ENCODE assay signal across 1 cellular context in genomic region chrY:7557675-7558074, GRCh38.
TF ChIP-seq lines count a peak whose summit lies in the region.

No MANE protein-coding gene starts in this region.

TF ChIP-seq in GM23338, 12 proteins besides CTCF, POLR2A, EP300 and RAD21 (continued from another document):
- TF ChIP-seq, protein P1, sequence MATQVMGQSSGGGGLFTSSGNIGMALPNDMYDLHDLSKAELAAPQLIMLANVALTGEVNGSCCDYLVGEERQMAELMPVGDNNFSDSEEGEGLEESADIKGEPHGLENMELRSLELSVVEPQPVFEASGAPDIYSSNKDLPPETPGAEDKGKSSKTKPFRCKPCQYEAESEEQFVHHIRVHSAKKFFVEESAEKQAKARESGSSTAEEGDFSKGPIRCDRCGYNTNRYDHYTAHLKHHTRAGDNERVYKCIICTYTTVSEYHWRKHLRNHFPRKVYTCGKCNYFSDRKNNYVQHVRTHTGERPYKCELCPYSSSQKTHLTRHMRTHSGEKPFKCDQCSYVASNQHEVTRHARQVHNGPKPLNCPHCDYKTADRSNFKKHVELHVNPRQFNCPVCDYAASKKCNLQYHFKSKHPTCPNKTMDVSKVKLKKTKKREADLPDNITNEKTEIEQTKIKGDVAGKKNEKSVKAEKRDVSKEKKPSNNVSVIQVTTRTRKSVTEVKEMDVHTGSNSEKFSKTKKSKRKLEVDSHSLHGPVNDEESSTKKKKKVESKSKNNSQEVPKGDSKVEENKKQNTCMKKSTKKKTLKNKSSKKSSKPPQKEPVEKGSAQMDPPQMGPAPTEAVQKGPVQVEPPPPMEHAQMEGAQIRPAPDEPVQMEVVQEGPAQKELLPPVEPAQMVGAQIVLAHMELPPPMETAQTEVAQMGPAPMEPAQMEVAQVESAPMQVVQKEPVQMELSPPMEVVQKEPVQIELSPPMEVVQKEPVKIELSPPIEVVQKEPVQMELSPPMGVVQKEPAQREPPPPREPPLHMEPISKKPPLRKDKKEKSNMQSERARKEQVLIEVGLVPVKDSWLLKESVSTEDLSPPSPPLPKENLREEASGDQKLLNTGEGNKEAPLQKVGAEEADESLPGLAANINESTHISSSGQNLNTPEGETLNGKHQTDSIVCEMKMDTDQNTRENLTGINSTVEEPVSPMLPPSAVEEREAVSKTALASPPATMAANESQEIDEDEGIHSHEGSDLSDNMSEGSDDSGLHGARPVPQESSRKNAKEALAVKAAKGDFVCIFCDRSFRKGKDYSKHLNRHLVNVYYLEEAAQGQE (IDR thresholded peaks at IDR 0.05; ENCODE audit: unreplicated experiment): no peak
- TF ChIP-seq NANOG (IDR thresholded peaks at IDR 0.05; ENCODE audit: borderline replicate concordance) (no peak), CREB1 (CRISPR knock-in tag; IDR thresholded peaks at IDR 0.05; ENCODE audit: low read depth) (no peak), STAT1 (IDR thresholded peaks at IDR 0.05; ENCODE audit: unreplicated experiment) (no peak), POLR2AphosphoS5 (IDR thresholded peaks at IDR 0.05; ENCODE audit: low read depth) (no peak), JUNB (IDR thresholded peaks at IDR 0.05; ENCODE audit: unreplicated experiment) (no peak), EZH2 (IDR thresholded peaks at IDR 0.05; ENCODE audit: low read depth, unreplicated experiment) (no peak), ZNF331 (CRISPR knock-in tag; IDR thresholded peaks at IDR 0.05; ENCODE audit: low read depth) (no peak), EZH2phosphoT487 (IDR thresholded peaks at IDR 0.05; ENCODE audit: unreplicated experiment) (no peak)
